Comparison of ENCODE assay signal across 9 cellular contexts in the genomic region with DNA sequence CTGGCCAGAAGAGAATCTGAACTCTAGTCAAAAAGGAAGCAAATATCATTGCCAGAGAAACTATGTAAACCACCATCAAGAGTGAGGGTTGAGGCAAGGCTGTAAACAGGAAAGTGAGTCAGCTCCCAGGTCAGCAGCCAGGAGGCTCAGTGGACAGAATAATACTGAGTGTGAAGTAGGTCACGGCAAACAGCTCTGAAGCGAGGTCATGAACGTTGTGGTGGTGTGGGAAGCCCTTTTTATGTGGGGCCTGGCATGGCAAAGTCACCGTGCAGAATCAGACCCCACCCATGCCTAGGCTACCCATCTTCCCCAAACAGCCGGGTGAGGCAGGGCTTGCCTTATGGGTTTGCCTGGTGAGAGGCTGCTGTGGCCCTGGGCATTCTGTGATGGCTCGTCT.
DNase-seq lines count a peak whose midpoint lies in the region; TF ChIP-seq lines count a peak whose summit lies in the region.
"Had no signal": no experiment of that assay in that cellular context is flagged by ENCODE, and none has a peak within 500 bp of the region (broad histone marks: within the 10 kb centered on the region; RNA-seq: fewer than 3 reads in every experiment).

No MANE protein-coding gene starts in this region.

- peak overlapping the region; percentile 40 for H2AFZ ChIP-seq in MM.1S (ENCODE audit: low read length)
- H2AFZ ChIP-seq: parathyroid adenoma had no signal

- TF ChIP-seq CTCF in MM.1S (IDR thresholded peaks at IDR 0.05; ENCODE audit: low read length) (no peak), fibroblast of pulmonary artery (IDR thresholded peaks at IDR 0.05; ENCODE audit: low read length, missing control alignments) (no peak)

- peak; percentile 91 for DNase-seq in GM04503 (ENCODE audit: low read depth)
- DNase-seq in MM.1S: peak; percentile 80
- peak; percentile 28 for DNase-seq in activated T-cell treated with anti-CD3 and anti-CD28 coated beads for 24 hours (ENCODE audit: low read depth)
- peak; percentile 93 for DNase-seq in fibroblast of pulmonary artery (ENCODE audit: low read depth)
- DNase-seq in skeletal muscle cell (ENCODE audit: low read depth): peak; percentile 76
- DNase-seq in NCI-H2107 (lab: John Stamatoyannopoulos, UW): no peak
- no peak for DNase-seq in NCI-H524 treated with DMSO at 0.1 percent for 48 hours (lab: John Stamatoyannopoulos, UW)
- DNase-seq in NCI-H1105 (lab: John Stamatoyannopoulos, UW): no peak

- H4K20me1 ChIP-seq in MM.1S (ENCODE audit: insufficient read depth, low read length): no peaks in the 10 kb centered on the region

- no peaks in the 10 kb centered on the region for H3K9me2 ChIP-seq in MM.1S (replicated peaks; ENCODE audit: insufficient read depth, low read length)

- H3K79me2 ChIP-seq in MM.1S (ENCODE audit: low read length): no peaks in the 10 kb centered on the region
- H3K79me2 ChIP-seq: parathyroid adenoma had no signal

- peak overlapping the region; percentile 68 for H3K4me2 ChIP-seq in MM.1S (ENCODE audit: low read depth, low read length)

- H3K9ac ChIP-seq in MM.1S (ENCODE audit: low read length): no peak overlapping the region; the same call in 1 of the 2 replicates
- H3K9ac ChIP-seq: parathyroid adenoma had no signal

- peak overlapping the region; percentile 79 for H3K27ac ChIP-seq in MM.1S (ENCODE audit: low read length)
- H3K27ac ChIP-seq: parathyroid adenoma had no signal

- H3K9me3 ChIP-seq in MM.1S (replicated peaks; ENCODE audit: insufficient read depth, low read length): no peaks in the 10 kb centered on the region

- peaks cover 57% of the 10 kb centered on the region for H3K4me1 ChIP-seq in MM.1S (ENCODE audit: low read length)
- H3K4me1 ChIP-seq: parathyroid adenoma had no signal

- H3K4me3 ChIP-seq in MM.1S (ENCODE audit: low read length): peak overlapping the region; percentile 1; the same call in 1 of the 2 replicates
- H3K4me3 ChIP-seq in fibroblast of pulmonary artery (replicated peaks; ENCODE audit: low read depth, low read length): no peak overlapping the region
- H3K4me3 ChIP-seq in skeletal muscle cell (ENCODE audit: low read depth, low read length): no peak overlapping the region

- peaks cover 27% of the 10 kb centered on the region for H3F3A ChIP-seq in MM.1S (ENCODE audit: insufficient read depth, low read length)

- no peaks in the 10 kb centered on the region for H3K27me3 ChIP-seq in MM.1S (replicated peaks; ENCODE audit: insufficient read depth, low read length)

- no peaks in the 10 kb centered on the region for H3K36me3 ChIP-seq in MM.1S (replicated peaks; ENCODE audit: insufficient read depth, low read length)

Comparison
In these comparisons a context has a peak if more than half of its experiments do, and no peak if none do; other contexts are left out.
1. DNase-seq: peak in GM04503 (single experiment), MM.1S (single experiment), activated T-cell treated with anti-CD3 and anti-CD28 coated beads for 24 hours (single experiment), fibroblast of pulmonary artery (single experiment) and skeletal muscle cell (single experiment); none in NCI-H2107 (single experiment), NCI-H524 treated with DMSO at 0.1 percent for 48 hours (single experiment) and NCI-H1105 (single experiment).